ENCODE assay signal across 13 cellular contexts in the genomic region with DNA sequence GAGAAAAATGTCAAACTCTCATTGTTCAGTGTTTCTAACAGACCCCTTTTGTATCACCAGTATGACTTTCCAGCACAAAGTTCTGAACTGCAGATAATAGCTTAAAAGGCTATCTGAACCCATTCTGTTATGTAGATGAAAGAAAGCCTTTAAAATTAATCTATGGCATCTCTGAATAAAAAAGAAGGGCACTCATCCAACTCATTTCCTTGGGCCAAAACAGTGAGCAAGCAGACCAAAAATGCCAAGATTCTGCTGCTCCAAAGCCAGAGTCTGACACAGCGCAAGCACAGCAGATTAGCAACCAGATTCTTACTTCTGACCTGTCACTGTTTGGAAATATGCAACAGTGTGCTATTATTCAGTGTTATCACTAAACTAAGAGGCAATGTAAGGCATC. TPM values are rescaled to one million over a fixed set of nuclear protein-coding genes. Genes with fewer than 3 reads are reported as not detected.
A peak's percentile ranks its signal among the peaks of the same experiment; 100 is the strongest.
DNase-seq lines count a peak whose midpoint lies in the region; ATAC-seq, FAIRE-seq and TF ChIP-seq lines count a peak whose summit lies in the region.
"Had no signal": no experiment of that assay in that cellular context is flagged by ENCODE, and none has a peak within 500 bp of the region (broad histone marks: within the 10 kb centered on the region; RNA-seq: fewer than 3 reads in every experiment).

No MANE protein-coding gene starts in this region.

- H3K9me3 Mint-ChIP-seq in HFFc6, result no peaks in the 10 kb centered on the region
- H3K9me3 Mint-ChIP-seq in activated naive CD4-positive, alpha-beta T cell treated with anti-CD3 and anti-CD28 coated beads for 36 hours, result no peaks in the 10 kb centered on the region
- H3K9me3 Mint-ChIP-seq: activated CD4-positive, alpha-beta T cell treated with anti-CD3 and anti-CD28 coated beads, Interleukin-2, amount 10 ng/mL, durations not matched to agents 24 days and 14 days had no signal

- DNase-seq in AG04449 (ENCODE audit: low read depth, low spot score), result peak; percentile 65
- DNase-seq in HFFc6, result peak; percentile 91
- peak; percentile 82 for DNase-seq in brain microvascular endothelial cell
- DNase-seq in keratinocyte (ENCODE audit: low read depth, low spot score), result no peak
- DNase-seq in activated naive CD4-positive, alpha-beta T cell treated with anti-CD3 and anti-CD28 coated beads for 36 hours, result no peak
- no peak for DNase-seq in stimulated activated CD4-positive, alpha-beta T cell treated with anti-CD3 and anti-CD28 coated beads, Interleukin-2, amount 100 ng/mL, for 48 hours
- DNase-seq: activated CD4-positive, alpha-beta T cell treated with anti-CD3 and anti-CD28 coated beads, Interleukin-2, amount 10 ng/mL, durations not matched to agents 24 days and 14 days; activated effector memory CD4-positive, alpha-beta T cell treated with anti-CD3 and anti-CD28 coated beads, Interleukin-2, amount 50 U/mL, for 16 hours; cortex of kidney; NCI-H187 treated with DMSO at 0.1 percent for 48 hours had no signal

- no peak overlapping the region for H3K9ac ChIP-seq in keratinocyte (ENCODE audit: control insufficient read depth, extremely low read depth, insufficient read depth, low read length)

- peak overlapping the region; percentile 39 for H3K4me2 ChIP-seq in keratinocyte (ENCODE audit: control insufficient read depth, extremely low read depth, insufficient read depth, low read depth, low read length)

- POLR2A ChIA-PET in AG04449 (lab: Yijun Ruan, JAX), result no interaction called here

- H3K4me3 ChIP-seq in AG04449 (ENCODE audit: low read depth, low read length) (no peak overlapping the region), brain microvascular endothelial cell (ENCODE audit: low read depth, low read length) (no peak overlapping the region), keratinocyte (ENCODE audit: control insufficient read depth in 2 of 3, extremely low read depth in 1 of 3, insufficient read depth in 2 of 3, low read depth in 1 of 3, low read length in 3 of 3) (no peak overlapping the region)

- H3K27ac ChIP-seq in brain microvascular endothelial cell, result no peak overlapping the region
- H3K27ac ChIP-seq in keratinocyte (ENCODE audit: control insufficient read depth, insufficient read depth, low read length), result peak overlapping the region; percentile 10

- H3K9me1 ChIP-seq in keratinocyte (ENCODE audit: control insufficient read depth, extremely low read depth, insufficient read depth, low read length), result no peaks in the 10 kb centered on the region

- TF ChIP-seq CTCF in AG04449 (IDR thresholded peaks at IDR 0.05; ENCODE audit: insufficient read depth, low read length, missing control alignments), result no peak
- no peak for TF ChIP-seq CTCF in HFFc6 (IDR thresholded peaks at IDR 0.05)
- no peak for TF ChIP-seq CTCF in brain microvascular endothelial cell (IDR thresholded peaks at IDR 0.05; ENCODE audit: low read depth, low read length, missing control alignments)
- no peak for TF ChIP-seq CTCF in keratinocyte (optimal IDR thresholded peaks at IDR 0.05 in 1 of 3, IDR thresholded peaks at IDR 0.05 in 1 of 3, conservative IDR thresholded peaks at IDR 0.05 in 1 of 3; ENCODE audit: extremely low read depth in 1 of 3, insufficient read depth in 2 of 3, low read length in 3 of 3)

- dilution Hi-C loops in keratinocyte (cut with MboI; ENCODE audit: extremely low pct_ligation_motif_present, low sequenced_read_pairs), result no loop called here

- no peaks in the 10 kb centered on the region for H3K36me3 Mint-ChIP-seq in HFFc6 (ENCODE audit: low read depth)
- H3K36me3 Mint-ChIP-seq in activated naive CD4-positive, alpha-beta T cell treated with anti-CD3 and anti-CD28 coated beads for 36 hours (ENCODE audit: low read depth), result no peaks in the 10 kb centered on the region

- H3K27me3 Mint-ChIP-seq in HFFc6 (ENCODE audit: insufficient read depth), result no peaks in the 10 kb centered on the region
- H3K27me3 Mint-ChIP-seq in activated naive CD4-positive, alpha-beta T cell treated with anti-CD3 and anti-CD28 coated beads for 36 hours (ENCODE audit: low read depth), result no peaks in the 10 kb centered on the region
- H3K27me3 Mint-ChIP-seq: B cell had no signal

- peak overlapping the region; percentile 41; the same call in 1 of the 2 replicates for H3K4me3 Mint-ChIP-seq in HFFc6
- no peak overlapping the region for H3K4me3 Mint-ChIP-seq in activated naive CD4-positive, alpha-beta T cell treated with anti-CD3 and anti-CD28 coated beads for 36 hours
- H3K4me3 Mint-ChIP-seq: activated CD4-positive, alpha-beta T cell treated with anti-CD3 and anti-CD28 coated beads, Interleukin-2, amount 10 ng/mL, durations not matched to agents 24 days and 14 days; B cell had no signal

- H3K27ac Mint-ChIP-seq in HFFc6, result peak overlapping the region; percentile 76
- H3K27ac Mint-ChIP-seq in activated naive CD4-positive, alpha-beta T cell treated with anti-CD3 and anti-CD28 coated beads for 36 hours, result no peak overlapping the region
- H3K27ac Mint-ChIP-seq: activated CD4-positive, alpha-beta T cell treated with anti-CD3 and anti-CD28 coated beads, Interleukin-2, amount 10 ng/mL, durations not matched to agents 24 days and 14 days; B cell had no signal

- no peaks in the 10 kb centered on the region for H3K9me3 ChIP-seq in keratinocyte (ENCODE audit: control insufficient read depth, low read depth, low read length)

- H4K20me1 ChIP-seq in keratinocyte (ENCODE audit: control insufficient read depth, extremely low read depth, insufficient read depth, low read length), result no peaks in the 10 kb centered on the region

- H2AFZ ChIP-seq in keratinocyte (ENCODE audit: control insufficient read depth, low read length), result no peak overlapping the region

- H3K4me1 Mint-ChIP-seq in HFFc6 (ENCODE audit: low read depth), result peaks cover 65% of the 10 kb centered on the region
- peaks cover 5% of the 10 kb centered on the region for H3K4me1 Mint-ChIP-seq in activated naive CD4-positive, alpha-beta T cell treated with anti-CD3 and anti-CD28 coated beads for 36 hours (ENCODE audit: low read depth)
- H3K4me1 Mint-ChIP-seq: activated CD4-positive, alpha-beta T cell treated with anti-CD3 and anti-CD28 coated beads, Interleukin-2, amount 10 ng/mL, durations not matched to agents 24 days and 14 days; B cell had no signal

- CTCF ChIA-PET in AG04449 (lab: Yijun Ruan, JAX), result interaction anchor here (1.0 to 1.3 kb wide), 2 partner anchors 25 to 232 kb away, joined by 3 read pairs; no protein-coding TSS in a partner anchor
- CTCF ChIA-PET in activated naive CD4-positive, alpha-beta T cell treated with anti-CD3 and anti-CD28 coated beads for 36 hours (lab: Charles Lee), result no interaction called here

- FAIRE-seq in keratinocyte (lab: Jason Lieb, UNC), result peak; percentile 84

- ATAC-seq in GM19023 (IDR thresholded peaks at IDR 0.05; ENCODE audit: unreplicated experiment) (no peak), GM21381 (IDR thresholded peaks at IDR 0.05; ENCODE audit: unreplicated experiment) (no peak)

- intact Hi-C loops in activated naive CD4-positive, alpha-beta T cell treated with anti-CD3 and anti-CD28 coated beads for 36 hours (cut with micrococcal nuclease), result no loop called here

- in situ Hi-C loops in brain microvascular endothelial cell (cut with HindIII; ENCODE audit: low pct_ligation_motif_present, low sequenced_read_pairs), result no loop called here

- H3K4me1 ChIP-seq in keratinocyte (ENCODE audit: control insufficient read depth, extremely low read depth, insufficient read depth, low read length), result peaks cover 51% of the 10 kb centered on the region

- H3K79me2 ChIP-seq in keratinocyte (ENCODE audit: control insufficient read depth, insufficient read depth, low read length), result no peaks in the 10 kb centered on the region

- H3K27me3 ChIP-seq in brain microvascular endothelial cell (replicated peaks) (no peaks in the 10 kb centered on the region), keratinocyte (ENCODE audit: control insufficient read depth, extremely low read depth, insufficient read depth, low read length) (no peaks in the 10 kb centered on the region)

- no peaks in the 10 kb centered on the region for H3K36me3 ChIP-seq in brain microvascular endothelial cell (replicated peaks)
- H3K36me3 ChIP-seq in keratinocyte (ENCODE audit: control insufficient read depth in 2 of 2, extremely low read depth in 1 of 2, insufficient read depth in 2 of 2, low read length in 2 of 2), result no peaks in the 10 kb centered on the region

RNA-seq across cellular contexts. Expression of a gene that starts 22.6 kb away (rescaled TPM):
- total RNA-seq in HFFc6 (2021; fragmentation: NEBNext Ultra II Directional; extraction: Animal tissue kit (Norgen Biotek cat#: 25700)), result 100 to 1,000 TPM; 143 to 270 (median 148) TPM
- polyA plus RNA-seq in keratinocyte, result 258 to 441 TPM (median 273 TPM) in 3 replicates
- polyA plus RNA-seq in keratinocyte (2011; ENCODE audit: low read depth), result 360 TPM
- 148 and 205 TPM in 2 replicates for polyA plus RNA-seq in keratinocyte (2011; cell fraction: cytosol; rRNA removed)
- polyA plus RNA-seq in keratinocyte (2011; cell fraction: nucleus; rRNA removed), result 661 and 820 TPM in 2 replicates
- 169 and 660 TPM in 2 replicates for polyA plus RNA-seq in keratinocyte (2012; ENCODE audit: low replicate concordance)
- polyA minus RNA-seq in keratinocyte, result 374 to 691 TPM (median 492 TPM) in 3 replicates
- 252 TPM for polyA minus RNA-seq in keratinocyte (2011; cell fraction: cytosol; rRNA and poly(A)+ RNA removed)
- 750 and 1,558 TPM in 2 replicates for polyA minus RNA-seq in keratinocyte (2011; cell fraction: nucleus; rRNA and poly(A)+ RNA removed)
- total RNA-seq in activated naive CD4-positive, alpha-beta T cell treated with anti-CD3 and anti-CD28 coated beads for 36 hours, result 10 to 100 TPM; 16.5 to 16.8 TPM

Comparison
In these comparisons a context has a peak if more than half of its experiments do, and no peak if none do; other contexts are left out.
1. DNase-seq: peak in AG04449 (single experiment), HFFc6 (single experiment) and brain microvascular endothelial cell (single experiment); none in keratinocyte (single experiment), activated naive CD4-positive, alpha-beta T cell treated with anti-CD3 and anti-CD28 coated beads for 36 hours (single experiment) and stimulated activated CD4-positive, alpha-beta T cell treated with anti-CD3 and anti-CD28 coated beads, Interleukin-2, amount 100 ng/mL, for 48 hours (0 of 2).
2. RNA of a gene that starts 22.6 kb away (total RNA-seq): 143 to 270 TPM in HFFc6; 16.5 to 16.8 TPM in activated naive CD4-positive, alpha-beta T cell treated with anti-CD3 and anti-CD28 coated beads for 36 hours; every median in the first group is over 4 times any median in the second.